In genomic region chr12:116924558-116925453, GRCh38 we compare ENCODE assay signal across 9 cellular contexts. TPM values are rescaled to one million over a fixed set of nuclear protein-coding genes. Genes with fewer than 3 reads are reported as not detected.
A peak's percentile ranks its signal among the peaks of the same experiment; 100 is the strongest.
DNase-seq lines count a peak whose midpoint lies in the region; ATAC-seq and TF ChIP-seq lines count a peak whose summit lies in the region.
"Had no signal": no experiment of that assay in that cellular context is flagged by ENCODE, and none has a peak within 500 bp of the region (broad histone marks: within the 10 kb centered on the region; RNA-seq: fewer than 3 reads in every experiment).

No MANE protein-coding gene starts in this region.

- RAD21 ChIA-PET in HCT116 (lab: Charles Lee; ENCODE audit: low non-redundant PET in 1 of 2, low total read pairs in 2 of 2, uncharacterized antibody in 2 of 2, unreplicated experiment in 2 of 2) = no interaction called here

- H3K36me3 ChIP-seq in HCT116 (ENCODE audit: control insufficient read depth in 1 of 2, insufficient read depth in 2 of 2, low read length in 2 of 2) (no peaks in the 10 kb centered on the region), MM.1S (replicated peaks; ENCODE audit: insufficient read depth, low read length) (no peaks in the 10 kb centered on the region), kidney epithelial cell (ENCODE audit: control insufficient read depth, insufficient read depth, low read length) (no peaks in the 10 kb centered on the region)
- H3K36me3 ChIP-seq: neutrophil had no signal

- H3K27me3 ChIP-seq in HCT116 (ENCODE audit: insufficient read depth, low read length) (no peaks in the 10 kb centered on the region), MM.1S (replicated peaks; ENCODE audit: insufficient read depth, low read length) (no peaks in the 10 kb centered on the region), kidney epithelial cell (ENCODE audit: control insufficient read depth, insufficient read depth, low read length) (no peaks in the 10 kb centered on the region)
- H3K27me3 ChIP-seq: neutrophil had no signal

- H4K20me1 ChIP-seq in HCT116 (ENCODE audit: insufficient read depth) (no peaks in the 10 kb centered on the region), MM.1S (ENCODE audit: insufficient read depth, low read length) (no peaks in the 10 kb centered on the region)

- POLR2A ChIA-PET in HCT116 (lab: Charles Lee) = no interaction called here

- H3K4me2 ChIP-seq in HCT116 (ENCODE audit: low read length) (peak overlapping the region; percentile 32), MM.1S (ENCODE audit: low read depth, low read length) (peak overlapping the region; percentile 50)

- no peaks in the 10 kb centered on the region for H3K9me3 ChIP-seq in HCT116 (ENCODE audit: control insufficient read depth in 1 of 2, insufficient read depth in 1 of 2, low read depth in 1 of 2, low read length in 2 of 2)
- H3K9me3 ChIP-seq in MM.1S (replicated peaks; ENCODE audit: insufficient read depth, low read length) = no peaks in the 10 kb centered on the region
- H3K9me3 ChIP-seq: neutrophil had no signal

- no TSS peak for BruUV-seq in HCT116 (replicated peaks; lab: Mats Ljungman, UMichigan)

- H3K9me2 ChIP-seq in HCT116 (ENCODE audit: insufficient read depth) (no peaks in the 10 kb centered on the region), MM.1S (replicated peaks; ENCODE audit: insufficient read depth, low read length) (no peaks in the 10 kb centered on the region)

- DNase-seq in GM04503 (ENCODE audit: low read depth) (peak; percentile 20), HCT116 (ENCODE audit: low read depth, low spot score) (peak; percentile 44), MM.1S (peak; percentile 83), kidney epithelial cell (ENCODE audit: low read depth) (peak; percentile 70), cerebellar cortex (ENCODE audit: low spot score) (no peak), NCI-H146 treated with DMSO at 0.1 percent for 48 hours (lab: John Stamatoyannopoulos, UW; ENCODE audit: unreplicated experiment) (no peak), ureter (ENCODE audit: low spot score) (no peak)
- DNase-seq in activated T-cell treated with anti-CD3 and anti-CD28 coated beads, Interleukin-2, amount 50 U/mL, for 48 hours = peak; percentile 61 to 67

- CTCF ChIA-PET in HCT116 (lab: Charles Lee) = no interaction called here

- peak; percentile 85 for ATAC-seq in HCT116

- TF ChIP-seq CTCF in HCT116 (IDR thresholded peaks at IDR 0.05 in 2 of 3, conservative IDR thresholded peaks at IDR 0.05 in 1 of 3; ENCODE audit: borderline replicate concordance in 1 of 3, insufficient read depth in 1 of 3, low read depth in 2 of 3, low read length in 2 of 3) (no peak), MM.1S (IDR thresholded peaks at IDR 0.05; ENCODE audit: low read length) (no peak), kidney epithelial cell (IDR thresholded peaks at IDR 0.05; ENCODE audit: insufficient read depth, low read length, poor library complexity, severe bottlenecking) (no peak)

- peaks cover 3 to 15% of the 10 kb centered on the region in 2 experiments; a peak in 2 of 4 replicates for H3K4me1 ChIP-seq in HCT116 (ENCODE audit: control insufficient read depth in 1 of 2, insufficient read depth in 2 of 2, low read length in 2 of 2)
- H3K4me1 ChIP-seq in MM.1S (ENCODE audit: low read length) = peaks cover 44% of the 10 kb centered on the region

- H3K9ac ChIP-seq in HCT116 (ENCODE audit: low read length) = no peak overlapping the region
- no peak overlapping the region for H3K9ac ChIP-seq in MM.1S (ENCODE audit: low read length)

- H3F3A ChIP-seq in MM.1S (ENCODE audit: insufficient read depth, low read length) = peaks cover 29% of the 10 kb centered on the region

- no peak overlapping the region for H2AFZ ChIP-seq in HCT116 (ENCODE audit: low read depth, low read length, poor library complexity, severe bottlenecking)
- H2AFZ ChIP-seq in MM.1S (ENCODE audit: low read length) = no peak overlapping the region

- TF ChIP-seq POLR2A in HCT116 (IDR thresholded peaks at IDR 0.05; ENCODE audit: borderline replicate concordance, extremely low read depth, insufficient read depth, insufficient read length) = no peak

- intact Hi-C loops in HCT116 (cut with micrococcal nuclease) = no loop called here

- no peak for TF ChIP-seq RAD21 in HCT116 (IDR thresholded peaks at IDR 0.05; ENCODE audit: low read depth)

- no peak overlapping the region for H3K27ac ChIP-seq in HCT116 (ENCODE audit: low read depth, low read length)
- peak overlapping the region; percentile 63 for H3K27ac ChIP-seq in MM.1S (ENCODE audit: low read length)
- H3K27ac ChIP-seq: neutrophil had no signal

- H3K79me2 ChIP-seq in HCT116 (ENCODE audit: insufficient read depth, low read length) (no peaks in the 10 kb centered on the region), MM.1S (ENCODE audit: low read length) (peaks cover 17% of the 10 kb centered on the region)

- H3K4me3 ChIP-seq in HCT116 (replicated peaks in 1 of 2; ENCODE audit: low read depth in 1 of 2, low read length in 2 of 2) (no peak overlapping the region), MM.1S (ENCODE audit: low read length) (no peak overlapping the region), kidney epithelial cell (ENCODE audit: low read depth, low read length) (no peak overlapping the region)

TF ChIP-seq in HCT116, 20 proteins besides CTCF, POLR2A, EP300 and RAD21 (continues in another document):
- no peak for TF ChIP-seq ATF3 (IDR thresholded peaks at IDR 0.05)
- peak; percentile 30 for TF ChIP-seq SP1 (IDR thresholded peaks at IDR 0.05; ENCODE audit: low read depth)
- no peak for TF ChIP-seq EZH2phosphoT487 (IDR thresholded peaks at IDR 0.05; ENCODE audit: borderline replicate concordance)
- no peak for TF ChIP-seq CEBPB (IDR thresholded peaks at IDR 0.05; ENCODE audit: low read depth)
- no peak for TF ChIP-seq SRF (IDR thresholded peaks at IDR 0.05; ENCODE audit: low read depth)
- TF ChIP-seq ZFX (IDR thresholded peaks at IDR 0.05) = no peak
- no peak for TF ChIP-seq EZH2 (IDR thresholded peaks at IDR 0.05)
- TF ChIP-seq ZBTB33 (IDR thresholded peaks at IDR 0.05; ENCODE audit: extremely low read depth, insufficient replicate concordance, low read length) = no peak
- no peak for TF ChIP-seq SIN3A (IDR thresholded peaks at IDR 0.05; ENCODE audit: low read depth)
- TF ChIP-seq CBX3 (IDR thresholded peaks at IDR 0.05; ENCODE audit: low read depth) = no peak
- TF ChIP-seq JUND (IDR thresholded peaks at IDR 0.05) = peak; percentile 51; the same call in 1 of the 2 replicates
- TF ChIP-seq EGR1 (IDR thresholded peaks at IDR 0.05; ENCODE audit: low read depth) = no peak
- TF ChIP-seq YY1 (IDR thresholded peaks at IDR 0.05; ENCODE audit: extremely low read depth, insufficient replicate concordance, low read depth, low read length) = no peak
- no peak for TF ChIP-seq POLR2AphosphoS5 (IDR thresholded peaks at IDR 0.05; ENCODE audit: low read depth, low read length)
- no peak for TF ChIP-seq MAX (IDR thresholded peaks at IDR 0.05)
- no peak for TF ChIP-seq REST (IDR thresholded peaks at IDR 0.05; ENCODE audit: low read depth)

RNA-seq across cellular contexts. Expression of gene FBXW8, which starts 14.1 kb away (rescaled TPM):
- total RNA-seq in HCT116 (2021; ENCODE audit: unreplicated experiment) = 14.6 TPM
- 8.9 and 9.9 TPM in 2 replicates for polyA plus RNA-seq in HCT116 (2012)
- 21.0 and 25.4 TPM in 2 replicates for total RNA-seq in kidney epithelial cell
- total RNA-seq in ureter = 32.0 TPM

RNA-seq across cellular contexts. Expression of gene HRK, which starts 43.6 kb away (rescaled TPM):
- total RNA-seq in HCT116 (2021; ENCODE audit: unreplicated experiment) = 4.3 TPM
- polyA plus RNA-seq in HCT116 (2012) = 1.2 and 1.6 TPM in 2 replicates
- total RNA-seq in kidney epithelial cell = 3.5 TPM in 2 replicates
- total RNA-seq in ureter = 0.16 TPM

Comparison
In these comparisons a context has a peak if more than half of its experiments do, and no peak if none do; other contexts are left out.
1. DNase-seq: peak in GM04503 (single experiment), HCT116 (single experiment), MM.1S (single experiment), activated T-cell treated with anti-CD3 and anti-CD28 coated beads, Interleukin-2, amount 50 U/mL, for 48 hours (2 of 2) and kidney epithelial cell (single experiment); none in cerebellar cortex (single experiment), NCI-H146 treated with DMSO at 0.1 percent for 48 hours (single experiment) and ureter (single experiment).